In the genomic region with DNA sequence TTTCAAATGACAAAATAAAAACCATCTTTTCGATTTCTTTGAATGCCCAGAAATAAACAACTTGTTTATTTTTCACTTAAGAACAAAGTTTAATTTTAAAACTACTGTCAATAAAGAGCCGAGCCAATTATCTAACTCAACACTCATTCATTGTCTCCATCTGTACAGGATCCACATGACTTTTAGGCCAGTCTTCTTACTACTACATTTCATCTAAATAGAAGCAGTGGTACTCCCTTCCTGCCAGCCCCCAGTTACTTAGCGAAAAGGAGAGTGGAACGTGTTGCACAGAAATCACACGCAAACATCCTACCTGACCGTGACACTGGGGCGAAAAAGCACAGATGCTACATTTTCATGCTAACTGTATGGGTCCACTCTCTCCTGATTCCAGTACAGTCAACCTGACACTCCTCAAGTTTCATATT, we compare ENCODE assay signal across 8 cellular contexts. TPM values are rescaled to one million over a fixed set of nuclear protein-coding genes. Genes with fewer than 3 reads are reported as not detected.
DNase-seq lines count a peak whose midpoint lies in the region; ATAC-seq and TF ChIP-seq lines count a peak whose summit lies in the region.

No MANE protein-coding gene starts in this region.

- DNase-seq in activated B cell treated with CpG ODN at 0.5 μM for 24 hours (no peak), glutamatergic neuron (no peak), smooth muscle cell (lab: John Stamatoyannopoulos, UW; ENCODE audit: unreplicated experiment) (no peak), cerebellum (ENCODE audit: low spot score) (no peak), MV-4-11 (lab: John Stamatoyannopoulos, UW) (no peak)
- DNase-seq in activated effector memory CD4-positive, alpha-beta T cell treated with anti-CD3 and anti-CD28 coated beads, Interleukin-2, amount 50 U/mL, for 16 hours = no peak

- H3K9me3 ChIP-seq in smooth muscle cell (replicated peaks; ENCODE audit: low read depth) = no peaks in the 10 kb centered on the region

- WGBS in smooth muscle cell (ENCODE audit: low lambda C conversion rate) = 7% methylated on average over 7 of the region's 7 CpGs

- CTCF ChIA-PET in activated B cell treated with CpG ODN at 0.5 μM for 24 hours (lab: Charles Lee) = interaction anchor here (1.0 to 5.0 kb wide), 2 partner anchors 22 to 45 kb away, joined by 3 to 20 read pairs; no protein-coding TSS in a partner anchor

- H3K4me3 Mint-ChIP-seq in activated B cell treated with CpG ODN at 0.5 μM for 24 hours (peak overlapping the region; percentile 96), glutamatergic neuron (ENCODE audit: unreplicated experiment) (peak overlapping the region; percentile 99)

- H3K27ac ChIP-seq in smooth muscle cell (ENCODE audit: low read depth) = peak overlapping the region; percentile 93

- intact Hi-C loops in activated B cell treated with CpG ODN at 0.5 μM for 24 hours (cut with micrococcal nuclease) = loop anchor here (1.0 to 10.0 kb wide), 5 partner anchors 8 to 548 kb away; a partner anchor contains a TSS

- POLR2A ChIA-PET in activated B cell treated with CpG ODN at 0.5 μM for 24 hours (lab: Charles Lee) = interaction anchor here (0.5 to 4.3 kb wide), 11 partner anchors 11 to 136 kb away, joined by 3 to 62 read pairs (median 5); a partner anchor contains a TSS

- H3K4me1 ChIP-seq in smooth muscle cell (ENCODE audit: low read depth) = peaks cover 20% of the 10 kb centered on the region

- peaks cover 58% of the 10 kb centered on the region for H3K4me1 Mint-ChIP-seq in activated B cell treated with CpG ODN at 0.5 μM for 24 hours
- H3K4me1 Mint-ChIP-seq in glutamatergic neuron (ENCODE audit: low read depth, unreplicated experiment) = peaks cover 18% of the 10 kb centered on the region

- H3K27me3 Mint-ChIP-seq in activated B cell treated with CpG ODN at 0.5 μM for 24 hours (no peaks in the 10 kb centered on the region), glutamatergic neuron (ENCODE audit: unreplicated experiment) (peaks cover 8% of the 10 kb centered on the region)

- peaks cover 9% of the 10 kb centered on the region for H3F3A ChIP-seq in smooth muscle cell (ENCODE audit: low read depth)

- peak overlapping the region; percentile 84 for H3K4me3 ChIP-seq in smooth muscle cell

- ATAC-seq in GM18517 (IDR thresholded peaks at IDR 0.05; ENCODE audit: unreplicated experiment) (peak; percentile 11), HG02840 (IDR thresholded peaks at IDR 0.05; ENCODE audit: low FRiP score, unreplicated experiment) (peak; percentile 15), activated B cell treated with CpG ODN at 0.5 μM for 24 hours (ENCODE audit: low read depth) (peak; percentile 2)

- peaks cover 59% of the 10 kb centered on the region for H3K79me2 ChIP-seq in smooth muscle cell (ENCODE audit: low read depth)

- H4K20me1 ChIP-seq in smooth muscle cell (ENCODE audit: low read depth) = peaks cover 57% of the 10 kb centered on the region

- H3K36me3 ChIP-seq in smooth muscle cell (ENCODE audit: low read depth) = peaks cover 16% of the 10 kb centered on the region

- no peak overlapping the region for H2AFZ ChIP-seq in smooth muscle cell (ENCODE audit: low read depth)

- peak overlapping the region; percentile 90 for H3K9ac ChIP-seq in smooth muscle cell (ENCODE audit: low read depth)

- H3K9me3 Mint-ChIP-seq in activated B cell treated with CpG ODN at 0.5 μM for 24 hours = no peaks in the 10 kb centered on the region
- H3K9me3 Mint-ChIP-seq in glutamatergic neuron (ENCODE audit: unreplicated experiment) = peaks cover 5% of the 10 kb centered on the region

- TF ChIP-seq CTCF in activated B cell treated with CpG ODN at 0.5 μM for 24 hours (IDR thresholded peaks at IDR 0.05) (no peak), glutamatergic neuron (IDR thresholded peaks at IDR 0.05; ENCODE audit: partially characterized antibody, unreplicated experiment) (no peak), smooth muscle cell (IDR thresholded peaks at IDR 0.05; ENCODE audit: borderline replicate concordance, insufficient read depth, poor library complexity, severe bottlenecking) (no peak)

- H3K27ac Mint-ChIP-seq in activated B cell treated with CpG ODN at 0.5 μM for 24 hours (peak overlapping the region; percentile 90), glutamatergic neuron (ENCODE audit: unreplicated experiment) (peak overlapping the region; percentile 70)

- H3K4me2 ChIP-seq in smooth muscle cell = peak overlapping the region; percentile 93

- H3K27me3 ChIP-seq in smooth muscle cell (ENCODE audit: low read depth) = no peaks in the 10 kb centered on the region

- H3K36me3 Mint-ChIP-seq in activated B cell treated with CpG ODN at 0.5 μM for 24 hours (ENCODE audit: low read depth) = peaks cover 47% of the 10 kb centered on the region
- no peaks in the 10 kb centered on the region for H3K36me3 Mint-ChIP-seq in glutamatergic neuron (ENCODE audit: unreplicated experiment)

RNA-seq across cellular contexts. Expression of a gene that starts 1.2 kb away (rescaled TPM):
- total RNA-seq in activated B cell treated with CpG ODN at 0.5 μM for 24 hours = 70.8 and 75.8 TPM in 2 replicates
- total RNA-seq in glutamatergic neuron (ENCODE audit: unreplicated experiment) = 50.7 TPM
- total RNA-seq in smooth muscle cell = 87.2 and 111 TPM in 2 replicates
- polyA plus RNA-seq in smooth muscle cell = 21.5 and 25.8 TPM in 2 replicates
- total RNA-seq in cerebellum = 80.9 TPM
